In the genomic region with DNA sequence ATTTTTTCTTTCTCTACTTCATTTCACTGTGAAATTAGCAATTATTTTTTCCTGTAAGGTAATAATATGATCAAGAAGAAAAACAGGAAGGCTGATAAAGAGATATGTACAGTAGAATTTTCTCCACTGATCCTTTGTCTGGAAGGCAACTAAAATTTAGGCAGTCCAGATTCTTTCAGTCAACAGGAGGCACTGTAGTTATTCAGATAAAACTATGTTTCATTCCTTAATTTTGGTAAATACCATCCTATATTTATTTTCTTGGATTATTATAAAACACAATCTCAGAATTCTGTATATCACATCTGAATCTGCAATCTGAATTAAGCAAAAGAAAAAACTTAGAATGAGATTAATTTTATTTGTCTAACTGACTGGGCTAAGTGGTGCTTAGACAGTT, we compare ENCODE assay signal across 14 cellular contexts.
"Had no signal": no experiment of that assay in that cellular context is flagged by ENCODE, and none has a peak within 500 bp of the region (broad histone marks: within the 10 kb centered on the region; RNA-seq: fewer than 3 reads in every experiment).

No MANE protein-coding gene starts in this region.

- H3K27ac ChIP-seq: testis had no signal

- H3K4me3 ChIP-seq: testis had no signal

- DNase-seq: activated CD4-positive, alpha-beta T cell treated with anti-CD3 and anti-CD28 coated beads for 1 hour; activated CD4-positive, alpha-beta T cell treated with anti-CD3 and anti-CD28 coated beads, Interleukin-2, amount 50 U/mL, for 48 hours; activated CD8-positive, alpha-beta memory T cell treated with anti-CD3 and anti-CD28 coated beads, Interleukin-2, amount 10 ng/mL, durations not matched to agents 7 days and 5 days; activated gamma-delta T cell; activated T-cell treated with anti-CD3 and anti-CD28 coated beads, Interleukin-2, amount 50 U/mL, for 24 hours; immature natural killer cell; left colon; stimulated activated CD4-positive, alpha-beta T cell treated with anti-CD3 and anti-CD28 coated beads, Interleukin-4, amount 100 ng/mL, for 4 hours; stimulated activated naive CD8-positive, alpha-beta T cell treated with anti-CD3 and anti-CD28 coated beads, Interleukin-15, amount 100 ng/mL, for 72 hours; SW 1271; testis had no signal

- H3K4me3 Mint-ChIP-seq: activated CD8-positive, alpha-beta memory T cell treated with anti-CD3 and anti-CD28 coated beads, Interleukin-2, amount 10 ng/mL, durations not matched to agents 7 days and 5 days; activated naive CD8-positive, alpha-beta T cell; activated T-cell treated with anti-CD3 and anti-CD28 coated beads, Interleukin-2, amount 50 U/mL, for 24 hours; immature natural killer cell; nephron; stimulated activated naive CD8-positive, alpha-beta T cell treated with anti-CD3 and anti-CD28 coated beads, Interleukin-15, amount 100 ng/mL, for 72 hours; T-helper 2 cell treated with Interferon-gamma antibody and Interleukin-4, amounts not matched to agents 5 μg/mL and 100 μg/mL, for 36 hours had no signal

- H3K27me3 ChIP-seq: testis had no signal

- H3K9me3 Mint-ChIP-seq: activated T-cell treated with anti-CD3 and anti-CD28 coated beads, Interleukin-2, amount 50 U/mL, for 24 hours; nephron; T-helper 2 cell treated with Interferon-gamma antibody and Interleukin-4, amounts not matched to agents 5 μg/mL and 100 μg/mL, for 36 hours had no signal

- H3K36me3 Mint-ChIP-seq: activated CD8-positive, alpha-beta memory T cell treated with anti-CD3 and anti-CD28 coated beads, Interleukin-2, amount 10 ng/mL, durations not matched to agents 7 days and 5 days; activated naive CD8-positive, alpha-beta T cell; immature natural killer cell had no signal

- H3K4me1 Mint-ChIP-seq: activated CD8-positive, alpha-beta memory T cell treated with anti-CD3 and anti-CD28 coated beads, Interleukin-2, amount 10 ng/mL, durations not matched to agents 7 days and 5 days; immature natural killer cell; nephron; stimulated activated naive CD8-positive, alpha-beta T cell treated with anti-CD3 and anti-CD28 coated beads, Interleukin-15, amount 100 ng/mL, for 72 hours had no signal

- H3K4me1 ChIP-seq: testis had no signal

- H3K27me3 Mint-ChIP-seq: activated CD8-positive, alpha-beta memory T cell treated with anti-CD3 and anti-CD28 coated beads, Interleukin-2, amount 10 ng/mL, durations not matched to agents 7 days and 5 days; activated T-cell treated with anti-CD3 and anti-CD28 coated beads, Interleukin-2, amount 50 U/mL, for 24 hours; stimulated activated naive CD8-positive, alpha-beta T cell treated with anti-CD3 and anti-CD28 coated beads, Interleukin-15, amount 100 ng/mL, for 72 hours had no signal

- H3K9me3 ChIP-seq: testis had no signal

- H3K27ac Mint-ChIP-seq: activated CD8-positive, alpha-beta memory T cell treated with anti-CD3 and anti-CD28 coated beads, Interleukin-2, amount 10 ng/mL, durations not matched to agents 7 days and 5 days; activated naive CD8-positive, alpha-beta T cell; activated T-cell treated with anti-CD3 and anti-CD28 coated beads, Interleukin-2, amount 50 U/mL, for 24 hours; immature natural killer cell; nephron; stimulated activated naive CD8-positive, alpha-beta T cell treated with anti-CD3 and anti-CD28 coated beads, Interleukin-15, amount 100 ng/mL, for 72 hours; T-helper 2 cell treated with Interferon-gamma antibody and Interleukin-4, amounts not matched to agents 5 μg/mL and 100 μg/mL, for 36 hours had no signal
